8 cellular contexts compared by ENCODE assay signal in the genomic region with DNA sequence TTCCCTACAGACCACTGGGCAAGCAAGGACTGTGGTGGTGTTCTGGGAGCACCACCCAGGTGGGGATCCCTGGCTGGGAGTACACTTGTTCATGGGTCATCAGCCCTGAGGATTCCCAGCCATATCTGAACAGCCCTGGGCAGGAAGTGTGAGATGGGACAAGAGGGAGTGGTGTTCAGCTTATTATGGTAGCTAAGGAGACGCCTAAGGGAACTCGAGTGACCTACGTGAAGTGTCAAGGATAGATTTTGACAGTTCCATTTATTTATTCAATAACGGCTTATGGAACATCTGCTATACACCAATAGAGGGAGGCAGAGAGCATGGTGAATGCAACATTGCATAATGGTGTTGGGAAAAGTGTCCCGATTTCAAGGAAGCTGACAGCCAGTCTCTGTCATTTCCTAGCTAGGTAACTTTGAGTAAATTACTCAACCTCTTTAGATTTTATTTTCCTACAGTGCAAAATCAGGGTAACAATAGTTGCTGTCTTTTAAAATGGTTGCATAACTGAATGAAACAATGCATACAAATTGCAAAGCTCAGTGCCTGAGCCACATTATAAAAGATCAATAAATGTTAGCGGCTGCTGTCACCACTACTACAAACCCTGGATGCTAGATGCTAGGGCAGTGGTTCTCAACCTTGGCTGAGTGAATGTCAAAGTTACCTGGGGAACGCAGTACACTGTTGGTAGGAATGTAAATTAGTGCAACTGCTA.
DNase-seq lines count a peak whose midpoint lies in the region; ATAC-seq, FAIRE-seq and TF ChIP-seq lines count a peak whose summit lies in the region.

No MANE protein-coding gene starts in this region.

- DNase-seq in AG04449 (ENCODE audit: low read depth, low spot score) (no peak), GM18507 (ENCODE audit: extremely low spot score, insufficient read length, low read depth) (peak; percentile 4), RWPE1 (ENCODE audit: low spot score) (peak; percentile 30), heart right ventricle (peak in 1 of 2 donors; percentile 13), testis (peak; percentile 20)
- DNase-seq in stimulated activated CD4-positive, alpha-beta T cell treated with anti-CD3 and anti-CD28 coated beads, Interleukin-4, amount 100 ng/mL, for 4 hours: no peak
- DNase-seq in stimulated activated naive CD4-positive, alpha-beta T cell treated with Interleukin-2 at 50 U/mL for 16 hours (lab: John Stamatoyannopoulos, UW): no peak

- TF ChIP-seq CTCF in AG04449 (IDR thresholded peaks at IDR 0.05; ENCODE audit: insufficient read depth, low read length, missing control alignments): peak; percentile 57
- peak; percentile 67 for TF ChIP-seq CTCF in RWPE1 (conservative IDR thresholded peaks at IDR 0.05; ENCODE audit: low read depth)
- TF ChIP-seq CTCF in heart right ventricle (IDR thresholded peaks at IDR 0.05): peak; percentile 60 to 80 (median 68)
- TF ChIP-seq CTCF in testis (IDR thresholded peaks at IDR 0.05): peak; percentile 26 to 49 (median 33)

- POLR2A ChIA-PET in AG04449 (lab: Yijun Ruan, JAX) (no interaction called here), RWPE1 (lab: Yijun Ruan, JAX; ENCODE audit: low non-redundant PET) (no interaction called here)

- WGBS in heart right ventricle, 2 donors: 27 to 28% methylated on average over 7 of the region's 7 CpGs
- WGBS in testis, 2 donors: 38 to 46% methylated on average over 7 of the region's 7 CpGs

- H3K36me3 ChIP-seq in heart right ventricle (no peaks in the 10 kb centered on the region), testis (ENCODE audit: low read depth, missing control alignments) (no peaks in the 10 kb centered on the region)

- H3K9me3 ChIP-seq in heart right ventricle (no peaks in the 10 kb centered on the region), testis (no peaks in the 10 kb centered on the region)

- H3K4me3 ChIP-seq in AG04449 (ENCODE audit: low read depth, low read length): no peak overlapping the region
- H3K4me3 ChIP-seq in heart right ventricle: no peak overlapping the region
- H3K4me3 ChIP-seq in testis: no peak overlapping the region

- peak; percentile 67 for FAIRE-seq in GM18507 (lab: Jason Lieb, UNC)

- intact Hi-C loops in heart right ventricle (cut with DNase I): loop anchor here in 8 of 10 donors (2.0 to 10.0 kb wide), 5 partner anchors 377 to 537 kb away; a partner anchor contains a TSS
- intact Hi-C loops in testis (cut with DNase I; ENCODE audit: low total_unique reads): no loop called here

- TF ChIP-seq POLR2A in testis (IDR thresholded peaks at IDR 0.05): no peak

- no peaks in the 10 kb centered on the region for H3K4me1 ChIP-seq in heart right ventricle
- H3K4me1 ChIP-seq in testis: no peaks in the 10 kb centered on the region

- CTCF ChIA-PET in AG04449 (lab: Yijun Ruan, JAX): interaction anchor here (1.1 to 3.9 kb wide), 4 partner anchors 8 to 534 kb away, joined by 3 to 33 read pairs (median 6); a partner anchor contains a TSS
- CTCF ChIA-PET in RWPE1 (lab: Yijun Ruan, JAX): interaction anchor here (0.6 to 0.8 kb wide), 8 partner anchors 15 to 1096 kb away, joined by 3 to 8 read pairs (median 4); no protein-coding TSS in a partner anchor

- H3K27me3 ChIP-seq in heart right ventricle: peaks cover 0 to 9% (median 0%) of the 10 kb centered on the region in 7 donors
- no peaks in the 10 kb centered on the region for H3K27me3 ChIP-seq in testis

- no peak overlapping the region for H3K27ac ChIP-seq in RWPE1
- no peak overlapping the region for H3K27ac ChIP-seq in heart right ventricle
- no peak overlapping the region for H3K27ac ChIP-seq in testis

- peak in 5 of 8 donors; percentile 35 to 94 (median 48) for ATAC-seq in heart right ventricle
- no peak for ATAC-seq in HG03439 (IDR thresholded peaks at IDR 0.05; ENCODE audit: unreplicated experiment)

Comparison
In these comparisons a context has a peak if more than half of its experiments do, and no peak if none do; other contexts are left out.
1. DNase-seq: peak in GM18507 (single experiment), RWPE1 (single experiment) and testis (single experiment); none in AG04449 (single experiment), stimulated activated CD4-positive, alpha-beta T cell treated with anti-CD3 and anti-CD28 coated beads, Interleukin-4, amount 100 ng/mL, for 4 hours (0 of 2) and stimulated activated naive CD4-positive, alpha-beta T cell treated with Interleukin-2 at 50 U/mL for 16 hours (single experiment).
2. Peak in every context shown above with its lines, with median percentiles within 50 percentile points of each other: CTCF ChIP-seq.